Comparison of ENCODE assay signal across 3 cellular contexts in genomic region chr16:21646091-21646490, GRCh38.
TF ChIP-seq lines count a peak whose summit lies in the region.

No MANE protein-coding gene starts in this region.

TF ChIP-seq in liver, 16 proteins besides CTCF, POLR2A, EP300 and RAD21:
- TF ChIP-seq NR2F2 (IDR thresholded peaks at IDR 0.05) (no peak), RXRA (IDR thresholded peaks at IDR 0.05) (no peak)

TF ChIP-seq in HepG2, 621 proteins besides CTCF, POLR2A, EP300 and RAD21:
- TF ChIP-seq ZBTB8A (CRISPR knock-in tag; IDR thresholded peaks at IDR 0.05; ENCODE audit: borderline replicate concordance, low read depth) (no peak), MXI1 (IDR thresholded peaks at IDR 0.05; ENCODE audit: borderline replicate concordance, low read depth, low read length) (no peak), ZC3H13 (CRISPR knock-in tag; IDR thresholded peaks at IDR 0.05) (no peak), ERF (CRISPR knock-in tag; IDR thresholded peaks at IDR 0.05) (no peak), ETV5 (CRISPR knock-in tag; IDR thresholded peaks at IDR 0.05; ENCODE audit: borderline replicate concordance) (no peak), EED (CRISPR knock-in tag; IDR thresholded peaks at IDR 0.05) (no peak), NR2F1 (CRISPR knock-in tag; IDR thresholded peaks at IDR 0.05) (no peak), AGO2 (optimal IDR thresholded peaks at IDR 0.05; ENCODE audit: low read depth, low read length) (no peak), ZNF781 (CRISPR knock-in tag; IDR thresholded peaks at IDR 0.05; ENCODE audit: borderline replicate concordance, not compliant biosample characterization) (no peak), ZNF572 (CRISPR knock-in tag; IDR thresholded peaks at IDR 0.05) (no peak), ZNF431 (CRISPR knock-in tag; IDR thresholded peaks at IDR 0.05; ENCODE audit: borderline replicate concordance, low read depth) (no peak), CENPBD1 (CRISPR knock-in tag; IDR thresholded peaks at IDR 0.05; ENCODE audit: borderline replicate concordance, low read depth) (no peak), ZNF407 (CRISPR knock-in tag; IDR thresholded peaks at IDR 0.05; ENCODE audit: not compliant biosample characterization) (no peak), CHD4 (IDR thresholded peaks at IDR 0.05; ENCODE audit: borderline replicate concordance, low read length) (no peak), TIGD3 (CRISPR knock-in tag; IDR thresholded peaks at IDR 0.05; ENCODE audit: borderline replicate concordance) (no peak), ZNF639 (CRISPR knock-in tag; conservative IDR thresholded peaks at IDR 0.05) (no peak), HHEX (CRISPR knock-in tag; IDR thresholded peaks at IDR 0.05) (no peak)
TF ChIP-seq in HepG2: peak in this region for 0.

TF ChIP-seq in HEK293T, 16 proteins besides CTCF, POLR2A, EP300 and RAD21:
- no peak for TF ChIP-seq ZNF384 (IDR thresholded peaks at IDR 0.05)
- no peak for TF ChIP-seq FOXM1 (IDR thresholded peaks at IDR 0.05; ENCODE audit: borderline replicate concordance)
- no peak for TF ChIP-seq TARDBP (IDR thresholded peaks at IDR 0.05)
